ENCODE assay signal across 21 cellular contexts in genomic region chr7:76053461-76053860, GRCh38. TPM values are rescaled to one million over a fixed set of nuclear protein-coding genes. Genes with fewer than 3 reads are reported as not detected.
DNase-seq lines count a peak whose midpoint lies in the region; ATAC-seq and TF ChIP-seq lines count a peak whose summit lies in the region.
"Had no signal": no experiment of that assay in that cellular context is flagged by ENCODE, and none has a peak within 500 bp of the region (broad histone marks: within the 10 kb centered on the region; RNA-seq: fewer than 3 reads in every experiment).

No MANE protein-coding gene starts in this region.

- peak overlapping the region; percentile 37 for H3K27ac Mint-ChIP-seq in activated T-cell treated with anti-CD3 and anti-CD28 coated beads, Interleukin-2, amount 50 U/mL, for 24 hours

- no peak for TF ChIP-seq POLR2A in esophagus muscularis mucosa (IDR thresholded peaks at IDR 0.05; ENCODE audit: low read depth)
- TF ChIP-seq POLR2A in sigmoid colon (IDR thresholded peaks at IDR 0.05) = no peak
- TF ChIP-seq POLR2A in testis (IDR thresholded peaks at IDR 0.05) = no peak

- H3K4me1 Mint-ChIP-seq in activated T-cell treated with anti-CD3 and anti-CD28 coated beads, Interleukin-2, amount 50 U/mL, for 24 hours (ENCODE audit: low read depth) = peaks cover 47% of the 10 kb centered on the region

- H3K9me3 ChIP-seq in PC-9 (ENCODE audit: insufficient read depth, low read depth) = no peaks in the 10 kb centered on the region
- no peaks in the 10 kb centered on the region for H3K9me3 ChIP-seq in esophagus muscularis mucosa
- H3K9me3 ChIP-seq in sigmoid colon = no peaks in the 10 kb centered on the region
- H3K9me3 ChIP-seq in OCI-LY7 (ENCODE audit: low read length) = no peaks in the 10 kb centered on the region
- H3K9me3 ChIP-seq in testis = no peaks in the 10 kb centered on the region
- H3K9me3 ChIP-seq: lower lobe of right lung, prostate gland, vagina had no signal

- H3K4me1 ChIP-seq in PC-9 (replicated peaks; ENCODE audit: insufficient read depth) (peaks cover 35% of the 10 kb centered on the region), esophagus muscularis mucosa (peaks cover 34 to 59% (median 47%) of the 10 kb centered on the region in 4 donors), sigmoid colon (peaks cover 0 to 47% (median 35%) of the 10 kb centered on the region in 4 donors), OCI-LY7 (ENCODE audit: insufficient read depth, low read length, poor library complexity, severe bottlenecking) (peaks cover 7% of the 10 kb centered on the region), testis (peaks cover 14% of the 10 kb centered on the region)

- H3K4me3 ChIP-seq in PC-9 = no peak overlapping the region
- no peak overlapping the region for H3K4me3 ChIP-seq in esophagus muscularis mucosa
- H3K4me3 ChIP-seq in sigmoid colon = no peak overlapping the region
- H3K4me3 ChIP-seq in OCI-LY7 (ENCODE audit: low read depth, low read length, poor library complexity, severe bottlenecking) = no peak overlapping the region
- no peak overlapping the region for H3K4me3 ChIP-seq in testis
- H3K4me3 ChIP-seq: lower lobe of right lung, prostate gland, vagina had no signal

- H3K36me3 ChIP-seq in PC-9 (ENCODE audit: low read depth) (peaks cover 30% of the 10 kb centered on the region), esophagus muscularis mucosa (peaks cover 13 to 54% (median 39%) of the 10 kb centered on the region in 4 donors), sigmoid colon (peaks cover 8 to 61% (median 13%) of the 10 kb centered on the region in 4 donors), OCI-LY7 (ENCODE audit: insufficient read depth, low read length) (peaks cover 87% of the 10 kb centered on the region), testis (ENCODE audit: low read depth, missing control alignments) (no peaks in the 10 kb centered on the region)

- DNase-seq in activated T-cell treated with anti-CD3 and anti-CD28 coated beads, Interleukin-2, amount 50 U/mL, for 24 hours = no peak
- no peak for DNase-seq in activated T-cell treated with anti-CD3 and anti-CD28 coated beads, Interleukin-2, amount 50 U/mL, for 48 hours
- DNase-seq in PC-9 (no peak), esophagus muscularis mucosa (ENCODE audit: extremely low spot score) (no peak), sigmoid colon (no peak), OCI-LY7 (ENCODE audit: low spot score) (no peak), testis (no peak)
- DNase-seq: activated CD8-positive, alpha-beta T cell treated with anti-CD3 and anti-CD28 coated beads for 36 hours; amygdala; CD4-positive, alpha-beta memory T cell; GOT3; lower lobe of right lung; naive B cell; NCI-H1694 treated with DMSO at 0.1 percent for 48 hours; NCI-H526; stimulated activated CD4-positive, alpha-beta T cell treated with anti-CD3 and anti-CD28 coated beads, Interleukin-12 subunit alpha, Interleukin-12 subunit beta, amount 100 ng/mL, for 4 hours; stimulated activated naive CD8-positive, alpha-beta T cell treated with anti-CD3 and anti-CD28 coated beads, Interleukin-15, Interleukin-2, amounts not matched to agents 100 U/mL and 50 U/mL, for 24 hours had no signal

- CTCF ChIA-PET in PC-9 (lab: Charles Lee) = interaction anchor here (1.2 kb wide), 1 partner anchor 16 kb away, joined by 3 read pairs; no protein-coding TSS in a partner anchor
- CTCF ChIA-PET in OCI-LY7 (lab: Charles Lee; ENCODE audit: unreplicated experiment) = no interaction called here

- H2AFZ ChIP-seq in PC-9 = no peak overlapping the region
- no peak overlapping the region for H2AFZ ChIP-seq in OCI-LY7 (ENCODE audit: low read length)

- H4K20me1 ChIP-seq in PC-9 (ENCODE audit: insufficient read depth) = peaks cover 48% of the 10 kb centered on the region
- H4K20me1 ChIP-seq in OCI-LY7 (ENCODE audit: insufficient read depth, low read length) = peaks cover 30% of the 10 kb centered on the region

- H3K4me2 ChIP-seq in PC-9 = peak overlapping the region; percentile 8; the same call in 1 of the 2 replicates
- H3K4me2 ChIP-seq in OCI-LY7 (ENCODE audit: low read length) = no peak overlapping the region

- peaks cover 80% of the 10 kb centered on the region for H3K79me2 ChIP-seq in PC-9 (ENCODE audit: low read depth)
- H3K79me2 ChIP-seq in OCI-LY7 (ENCODE audit: insufficient read depth, low read depth, low read length) = peaks cover 65% of the 10 kb centered on the region

- H3K36me3 Mint-ChIP-seq in activated T-cell treated with anti-CD3 and anti-CD28 coated beads, Interleukin-2, amount 50 U/mL, for 24 hours (ENCODE audit: low read depth) = peaks cover 94% of the 10 kb centered on the region

- 64% methylated on average over 6 of the region's 6 CpGs for WGBS in esophagus muscularis mucosa
- 77 to 84% methylated on average over 6 of the region's 6 CpGs for WGBS in sigmoid colon, 2 donors
- 77 to 79% methylated on average over 6 of the region's 6 CpGs for WGBS in testis, 2 donors

- H3K9me3 Mint-ChIP-seq in activated T-cell treated with anti-CD3 and anti-CD28 coated beads, Interleukin-2, amount 50 U/mL, for 24 hours = no peaks in the 10 kb centered on the region
- H3K9me3 Mint-ChIP-seq: activated CD8-positive, alpha-beta T cell treated with anti-CD3 and anti-CD28 coated beads for 36 hours; activated T-helper 2 cell treated with anti-CD3 and anti-CD28 coated beads, Interferon-gamma antibody, Interleukin-2, Interleukin-4, amounts not matched to agents 10 μg/mL and 5 μg/mL and 100 μg/mL, durations not matched to agents 14 hours and 24 hours and 36 hours had no signal

- TF ChIP-seq EP300 in esophagus muscularis mucosa (IDR thresholded peaks at IDR 0.05) (no peak), sigmoid colon (IDR thresholded peaks at IDR 0.05) (no peak)

- H3K9me2 ChIP-seq in PC-9 (ENCODE audit: insufficient read depth) = no peaks in the 10 kb centered on the region
- H3K9me2 ChIP-seq in OCI-LY7 (ENCODE audit: insufficient read depth, low read length) = no peaks in the 10 kb centered on the region

- peaks cover 60% of the 10 kb centered on the region for H3F3A ChIP-seq in PC-9 (ENCODE audit: insufficient read depth, low read depth)

- POLR2A ChIA-PET in PC-9 (lab: Charles Lee; ENCODE audit: unreplicated experiment) = interaction anchor here (0.7 to 0.8 kb wide), 2 partner anchors 69 to 1255 kb away, joined by 5 to 6 read pairs; no protein-coding TSS in a partner anchor
- POLR2A ChIA-PET in OCI-LY7 (lab: Charles Lee) = interaction anchor here (1.0 kb wide), 1 partner anchor 14 kb away, joined by 3 read pairs; no protein-coding TSS in a partner anchor

- ATAC-seq in HG03432 (IDR thresholded peaks at IDR 0.05; ENCODE audit: unreplicated experiment) = no peak
- ATAC-seq: activated CD8-positive, alpha-beta T cell treated with anti-CD3 and anti-CD28 coated beads for 36 hours; stimulated activated naive CD8-positive, alpha-beta T cell treated with anti-CD3 and anti-CD28 coated beads, Interleukin-15, Interleukin-2, amounts not matched to agents 100 U/mL and 50 U/mL, for 24 hours had no signal

- TF ChIP-seq CTCF in PC-9 (conservative IDR thresholded peaks at IDR 0.05) (no peak), esophagus muscularis mucosa (IDR thresholded peaks at IDR 0.05) (no peak), sigmoid colon (IDR thresholded peaks at IDR 0.05) (no peak), OCI-LY7 (conservative IDR thresholded peaks at IDR 0.05; ENCODE audit: low read length) (no peak), testis (IDR thresholded peaks at IDR 0.05) (no peak)

- H3K27ac ChIP-seq in PC-9 (peak overlapping the region; percentile 5; the same call in 1 of the 2 replicates), esophagus muscularis mucosa (replicated peaks in 1 of 4) (peak overlapping the region; percentile 31 to 62 (median 50)), sigmoid colon (peak overlapping the region in 3 of 4 donors; percentile 25 to 69 (median 51)), OCI-LY7 (ENCODE audit: low read depth, low read length, poor library complexity, severe bottlenecking) (no peak overlapping the region), testis (no peak overlapping the region)
- H3K27ac ChIP-seq: lower lobe of right lung, prostate gland, vagina had no signal

- H3K27me3 ChIP-seq in PC-9 (ENCODE audit: insufficient read depth, low read depth) = no peaks in the 10 kb centered on the region
- H3K27me3 ChIP-seq in esophagus muscularis mucosa = no peaks in the 10 kb centered on the region
- no peaks in the 10 kb centered on the region for H3K27me3 ChIP-seq in sigmoid colon
- no peaks in the 10 kb centered on the region for H3K27me3 ChIP-seq in testis
- H3K27me3 ChIP-seq: vagina had no signal

- H3K4me3 Mint-ChIP-seq in activated T-cell treated with anti-CD3 and anti-CD28 coated beads, Interleukin-2, amount 50 U/mL, for 24 hours = no peak overlapping the region
- H3K4me3 Mint-ChIP-seq: activated CD8-positive, alpha-beta T cell treated with anti-CD3 and anti-CD28 coated beads for 36 hours; CD4-positive, alpha-beta memory T cell; naive B cell had no signal

- H3K27me3 Mint-ChIP-seq in activated T-cell treated with anti-CD3 and anti-CD28 coated beads, Interleukin-2, amount 50 U/mL, for 24 hours = no peaks in the 10 kb centered on the region
- H3K27me3 Mint-ChIP-seq: activated CD8-positive, alpha-beta T cell treated with anti-CD3 and anti-CD28 coated beads for 36 hours; CD4-positive, alpha-beta memory T cell; naive B cell had no signal

- intact Hi-C loops in PC-9 (cut with micrococcal nuclease; ENCODE audit: unreplicated experiment) (no loop called here), esophagus muscularis mucosa (cut with DNase I) (no loop called here), sigmoid colon (cut with DNase I) (no loop called here), OCI-LY7 (cut with micrococcal nuclease; ENCODE audit: unreplicated experiment) (no loop called here), testis (cut with DNase I; ENCODE audit: low total_unique reads) (no loop called here)

- BruUV-seq in PC-9 (replicated peaks; lab: Mats Ljungman, UMichigan) (no TSS peak), OCI-LY7 (replicated peaks; lab: Mats Ljungman, UMichigan) (no TSS peak)

RNA-seq across cellular contexts. Expression of gene MDH2, which starts 5.6 kb away (rescaled TPM):
- total RNA-seq in PC-9 (2021) (319 and 328 TPM in 2 replicates), esophagus muscularis mucosa (100 to 1,000 TPM in 2 of 4 donors, 10 to 100 TPM in 2; 91.3 to 181 (median 105) TPM), sigmoid colon (10 to 100 TPM; 73.1 to 90.3 (median 79.2) TPM), OCI-LY7 (2022) (253 and 263 TPM in 2 replicates), testis (100 to 1,000 TPM in 1 of 2 donors, 10 to 100 TPM in 1; 93.3 to 102 TPM)
- polyA plus RNA-seq in sigmoid colon (100 to 1,000 TPM; 147 to 214 (median 164) TPM), testis (ENCODE audit: insufficient read depth, low read depth, low replicate concordance) (154 TPM)
- total RNA-seq in OCI-LY7 (2014; rRNA removed; shearing (Covaris generic)) = 110 and 155 TPM in 2 replicates

RNA-seq across cellular contexts. Expression of gene STYXL1, which starts 5.7 kb away (rescaled TPM):
- total RNA-seq in PC-9 (2021) (77.7 and 98.2 TPM in 2 replicates), esophagus muscularis mucosa (10 to 100 TPM; 13.9 to 20.0 (median 17.9) TPM), sigmoid colon (10 to 100 TPM in 3 of 4 donors, 1 to 10 TPM in 1; 9.4 to 30.7 (median 25.5) TPM), OCI-LY7 (2022) (37.4 and 40.9 TPM in 2 replicates), testis (10 to 100 TPM; 47.0 to 48.3 TPM)
- polyA plus RNA-seq in sigmoid colon (10 to 100 TPM; 43.2 to 81.4 (median 49.6) TPM), testis (ENCODE audit: insufficient read depth, low read depth, low replicate concordance) (122 TPM)
- total RNA-seq in OCI-LY7 (2014; rRNA removed; shearing (Covaris generic)) = 19.4 and 27.6 TPM in 2 replicates

RNA-seq across cellular contexts. Expression of gene TMEM120A, which starts 59.1 kb away (rescaled TPM):
- total RNA-seq in PC-9 (2021) (26.9 and 27.0 TPM in 2 replicates), esophagus muscularis mucosa (10 to 100 TPM; 23.2 to 37.8 (median 31.2) TPM), sigmoid colon (10 to 100 TPM; 18.3 to 49.0 (median 35.9) TPM), OCI-LY7 (2022) (22.1 and 23.0 TPM in 2 replicates), testis (100 to 1,000 TPM in 1 of 2 donors, 10 to 100 TPM in 1; 85.9 to 150 TPM)
- polyA plus RNA-seq in sigmoid colon (10 to 100 TPM; 65.9 to 88.2 (median 77.5) TPM), testis (ENCODE audit: insufficient read depth, low read depth, low replicate concordance) (270 TPM)
- 12.4 and 18.1 TPM in 2 replicates for total RNA-seq in OCI-LY7 (2014; rRNA removed; shearing (Covaris generic))

Comparison
In these comparisons a context has a peak if more than half of its experiments do, and no peak if none do; other contexts are left out.
1. H3K27ac ChIP-seq: peak in PC-9 (single experiment), esophagus muscularis mucosa (4 of 4) and sigmoid colon (3 of 4); none in OCI-LY7 (single experiment) and testis (0 of 2).